Comparison of ENCODE assay signal across 1 cellular context in the genomic region with DNA sequence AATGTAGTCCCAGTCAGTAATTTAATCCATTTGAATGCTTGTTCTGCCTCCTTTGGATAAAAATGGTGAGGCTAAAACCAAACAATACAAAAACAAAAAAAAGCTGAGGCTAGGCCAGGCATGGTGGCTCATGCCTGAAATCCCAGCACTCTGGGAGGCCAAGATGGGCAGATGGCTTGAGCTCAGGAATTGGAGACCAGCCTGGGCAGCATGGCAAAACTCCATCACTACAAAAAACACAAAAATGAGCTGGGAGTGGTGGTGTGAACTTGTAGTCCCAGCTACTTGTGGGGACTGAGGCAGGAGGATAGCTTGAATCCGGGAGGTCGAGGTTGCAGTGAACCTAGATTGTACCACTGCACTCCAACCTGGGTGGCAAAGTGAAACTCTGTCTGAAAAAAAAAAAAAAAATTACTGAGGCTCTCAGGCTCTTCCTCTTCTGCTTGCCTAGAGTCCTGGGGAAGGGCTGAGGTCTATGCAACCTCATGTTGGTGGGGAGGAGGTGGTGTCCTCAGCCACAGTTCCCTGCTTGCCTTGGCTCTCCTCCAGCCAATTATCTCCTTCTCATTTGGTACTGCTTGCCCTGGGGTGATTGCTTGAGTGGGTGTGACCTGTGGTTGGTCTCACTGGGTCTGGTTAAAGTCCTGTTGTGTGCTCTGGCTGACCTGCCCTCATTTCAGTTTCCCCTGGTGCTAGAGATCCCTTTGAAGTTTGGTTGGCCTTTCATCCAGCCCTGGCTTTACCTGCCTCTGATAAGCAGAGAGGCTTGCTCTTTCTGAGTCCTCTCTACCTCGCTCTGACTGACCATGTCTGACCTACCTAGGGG.
TF ChIP-seq lines count a peak whose summit lies in the region.

No MANE protein-coding gene starts in this region.

TF ChIP-seq in HepG2, 621 proteins besides CTCF, POLR2A, EP300 and RAD21 (continued from another document and continues in another):
- TF ChIP-seq, protein P1, sequence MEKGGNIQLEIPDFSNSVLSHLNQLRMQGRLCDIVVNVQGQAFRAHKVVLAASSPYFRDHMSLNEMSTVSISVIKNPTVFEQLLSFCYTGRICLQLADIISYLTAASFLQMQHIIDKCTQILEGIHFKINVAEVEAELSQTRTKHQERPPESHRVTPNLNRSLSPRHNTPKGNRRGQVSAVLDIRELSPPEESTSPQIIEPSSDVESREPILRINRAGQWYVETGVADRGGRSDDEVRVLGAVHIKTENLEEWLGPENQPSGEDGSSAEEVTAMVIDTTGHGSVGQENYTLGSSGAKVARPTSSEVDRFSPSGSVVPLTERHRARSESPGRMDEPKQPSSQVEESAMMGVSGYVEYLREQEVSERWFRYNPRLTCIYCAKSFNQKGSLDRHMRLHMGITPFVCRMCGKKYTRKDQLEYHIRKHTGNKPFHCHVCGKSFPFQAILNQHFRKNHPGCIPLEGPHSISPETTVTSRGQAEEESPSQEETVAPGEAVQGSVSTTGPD (CRISPR knock-in tag; IDR thresholded peaks at IDR 0.05), result peak; percentile 97
- TF ChIP-seq, protein P2, sequence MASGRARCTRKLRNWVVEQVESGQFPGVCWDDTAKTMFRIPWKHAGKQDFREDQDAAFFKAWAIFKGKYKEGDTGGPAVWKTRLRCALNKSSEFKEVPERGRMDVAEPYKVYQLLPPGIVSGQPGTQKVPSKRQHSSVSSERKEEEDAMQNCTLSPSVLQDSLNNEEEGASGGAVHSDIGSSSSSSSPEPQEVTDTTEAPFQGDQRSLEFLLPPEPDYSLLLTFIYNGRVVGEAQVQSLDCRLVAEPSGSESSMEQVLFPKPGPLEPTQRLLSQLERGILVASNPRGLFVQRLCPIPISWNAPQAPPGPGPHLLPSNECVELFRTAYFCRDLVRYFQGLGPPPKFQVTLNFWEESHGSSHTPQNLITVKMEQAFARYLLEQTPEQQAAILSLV (CRISPR knock-in tag; IDR thresholded peaks at IDR 0.05; ENCODE audit: borderline replicate concordance), result no peak
- TF ChIP-seq SALL2 (CRISPR knock-in tag; IDR thresholded peaks at IDR 0.05), result no peak
- TF ChIP-seq ZNF782 (CRISPR knock-in tag; IDR thresholded peaks at IDR 0.05; ENCODE audit: borderline replicate concordance), result no peak
- no peak for TF ChIP-seq MEF2D (CRISPR knock-in tag; IDR thresholded peaks at IDR 0.05)
- TF ChIP-seq ZZZ3 (CRISPR knock-in tag; IDR thresholded peaks at IDR 0.05; ENCODE audit: borderline replicate concordance), result no peak
- TF ChIP-seq ZNF562 (CRISPR knock-in tag; IDR thresholded peaks at IDR 0.05; ENCODE audit: borderline replicate concordance), result no peak
- peak; percentile 90 for TF ChIP-seq TCF7 (IDR thresholded peaks at IDR 0.05; ENCODE audit: low read depth)
- no peak for TF ChIP-seq ASH2L (IDR thresholded peaks at IDR 0.05; ENCODE audit: insufficient read length, low read depth, low read length)
- TF ChIP-seq SAFB2 (CRISPR knock-in tag; IDR thresholded peaks at IDR 0.05; ENCODE audit: borderline replicate concordance, low read depth), result no peak
- no peak for TF ChIP-seq GATA4 (IDR thresholded peaks at IDR 0.05; ENCODE audit: borderline replicate concordance, low read depth)
- no peak for TF ChIP-seq KDM1A (CRISPR knock-in tag; IDR thresholded peaks at IDR 0.05)
- TF ChIP-seq, protein P3, sequence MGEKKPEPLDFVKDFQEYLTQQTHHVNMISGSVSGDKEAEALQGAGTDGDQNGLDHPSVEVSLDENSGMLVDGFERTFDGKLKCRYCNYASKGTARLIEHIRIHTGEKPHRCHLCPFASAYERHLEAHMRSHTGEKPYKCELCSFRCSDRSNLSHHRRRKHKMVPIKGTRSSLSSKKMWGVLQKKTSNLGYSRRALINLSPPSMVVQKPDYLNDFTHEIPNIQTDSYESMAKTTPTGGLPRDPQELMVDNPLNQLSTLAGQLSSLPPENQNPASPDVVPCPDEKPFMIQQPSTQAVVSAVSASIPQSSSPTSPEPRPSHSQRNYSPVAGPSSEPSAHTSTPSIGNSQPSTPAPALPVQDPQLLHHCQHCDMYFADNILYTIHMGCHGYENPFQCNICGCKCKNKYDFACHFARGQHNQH (CRISPR knock-in tag; IDR thresholded peaks at IDR 0.05), result peak; percentile 44; the same call in 1 of the 2 replicates
- no peak for TF ChIP-seq CCAR2 (optimal IDR thresholded peaks at IDR 0.05; ENCODE audit: low read depth, low read length)
- no peak for TF ChIP-seq PAWR (CRISPR knock-in tag; IDR thresholded peaks at IDR 0.05; ENCODE audit: borderline replicate concordance)
- TF ChIP-seq PHF21A (CRISPR knock-in tag; IDR thresholded peaks at IDR 0.05), result peak; percentile 89
- no peak for TF ChIP-seq ZNF724P (CRISPR knock-in tag; IDR thresholded peaks at IDR 0.05; ENCODE audit: borderline replicate concordance)
- TF ChIP-seq GATAD2A (CRISPR knock-in tag; IDR thresholded peaks at IDR 0.05), result peak; percentile 40; the same call in 1 of the 2 replicates
- TF ChIP-seq, protein P4, sequence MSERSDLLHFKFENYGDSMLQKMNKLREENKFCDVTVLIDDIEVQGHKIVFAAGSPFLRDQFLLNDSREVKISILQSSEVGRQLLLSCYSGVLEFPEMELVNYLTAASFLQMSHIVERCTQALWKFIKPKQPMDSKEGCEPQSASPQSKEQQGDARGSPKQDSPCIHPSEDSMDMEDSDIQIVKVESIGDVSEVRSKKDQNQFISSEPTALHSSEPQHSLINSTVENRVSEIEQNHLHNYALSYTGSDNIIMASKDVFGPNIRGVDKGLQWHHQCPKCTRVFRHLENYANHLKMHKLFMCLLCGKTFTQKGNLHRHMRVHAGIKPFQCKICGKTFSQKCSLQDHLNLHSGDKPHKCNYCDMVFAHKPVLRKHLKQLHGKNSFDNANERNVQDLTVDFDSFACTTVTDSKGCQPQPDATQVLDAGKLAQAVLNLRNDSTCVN (CRISPR knock-in tag; IDR thresholded peaks at IDR 0.05; ENCODE audit: borderline replicate concordance), result no peak
- 0 out of 2 replicates have a peak, but pooled peaks have one; percentile 50 for TF ChIP-seq RFXAP (CRISPR knock-in tag; IDR thresholded peaks at IDR 0.05; ENCODE audit: borderline replicate concordance)
- TF ChIP-seq ETV6 (CRISPR knock-in tag; conservative IDR thresholded peaks at IDR 0.05), result no peak
- TF ChIP-seq, protein P5, sequence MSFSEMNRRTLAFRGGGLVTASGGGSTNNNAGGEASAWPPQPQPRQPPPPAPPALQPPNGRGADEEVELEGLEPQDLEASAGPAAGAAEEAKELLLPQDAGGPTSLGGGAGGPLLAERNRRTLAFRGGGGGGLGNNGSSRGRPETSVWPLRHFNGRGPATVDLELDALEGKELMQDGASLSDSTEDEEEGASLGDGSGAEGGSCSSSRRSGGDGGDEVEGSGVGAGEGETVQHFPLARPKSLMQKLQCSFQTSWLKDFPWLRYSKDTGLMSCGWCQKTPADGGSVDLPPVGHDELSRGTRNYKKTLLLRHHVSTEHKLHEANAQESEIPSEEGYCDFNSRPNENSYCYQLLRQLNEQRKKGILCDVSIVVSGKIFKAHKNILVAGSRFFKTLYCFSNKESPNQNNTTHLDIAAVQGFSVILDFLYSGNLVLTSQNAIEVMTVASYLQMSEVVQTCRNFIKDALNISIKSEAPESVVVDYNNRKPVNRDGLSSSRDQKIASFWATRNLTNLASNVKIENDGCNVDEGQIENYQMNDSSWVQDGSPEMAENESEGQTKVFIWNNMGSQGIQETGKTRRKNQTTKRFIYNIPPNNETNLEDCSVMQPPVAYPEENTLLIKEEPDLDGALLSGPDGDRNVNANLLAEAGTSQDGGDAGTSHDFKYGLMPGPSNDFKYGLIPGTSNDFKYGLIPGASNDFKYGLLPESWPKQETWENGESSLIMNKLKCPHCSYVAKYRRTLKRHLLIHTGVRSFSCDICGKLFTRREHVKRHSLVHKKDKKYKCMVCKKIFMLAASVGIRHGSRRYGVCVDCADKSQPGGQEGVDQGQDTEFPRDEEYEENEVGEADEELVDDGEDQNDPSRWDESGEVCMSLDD (CRISPR knock-in tag; IDR thresholded peaks at IDR 0.05; ENCODE audit: borderline replicate concordance), result no peak
- peak; percentile 91; the same call in 1 of the 2 replicates for TF ChIP-seq ZNF292 (CRISPR knock-in tag; IDR thresholded peaks at IDR 0.05; ENCODE audit: borderline replicate concordance, low read depth)
- no peak for TF ChIP-seq ZNF496 (CRISPR knock-in tag; IDR thresholded peaks at IDR 0.05; ENCODE audit: insufficient replicate concordance)
- TF ChIP-seq RFX5 (IDR thresholded peaks at IDR 0.05; ENCODE audit: low read depth, low read length), result no peak
- TF ChIP-seq, protein P6, sequence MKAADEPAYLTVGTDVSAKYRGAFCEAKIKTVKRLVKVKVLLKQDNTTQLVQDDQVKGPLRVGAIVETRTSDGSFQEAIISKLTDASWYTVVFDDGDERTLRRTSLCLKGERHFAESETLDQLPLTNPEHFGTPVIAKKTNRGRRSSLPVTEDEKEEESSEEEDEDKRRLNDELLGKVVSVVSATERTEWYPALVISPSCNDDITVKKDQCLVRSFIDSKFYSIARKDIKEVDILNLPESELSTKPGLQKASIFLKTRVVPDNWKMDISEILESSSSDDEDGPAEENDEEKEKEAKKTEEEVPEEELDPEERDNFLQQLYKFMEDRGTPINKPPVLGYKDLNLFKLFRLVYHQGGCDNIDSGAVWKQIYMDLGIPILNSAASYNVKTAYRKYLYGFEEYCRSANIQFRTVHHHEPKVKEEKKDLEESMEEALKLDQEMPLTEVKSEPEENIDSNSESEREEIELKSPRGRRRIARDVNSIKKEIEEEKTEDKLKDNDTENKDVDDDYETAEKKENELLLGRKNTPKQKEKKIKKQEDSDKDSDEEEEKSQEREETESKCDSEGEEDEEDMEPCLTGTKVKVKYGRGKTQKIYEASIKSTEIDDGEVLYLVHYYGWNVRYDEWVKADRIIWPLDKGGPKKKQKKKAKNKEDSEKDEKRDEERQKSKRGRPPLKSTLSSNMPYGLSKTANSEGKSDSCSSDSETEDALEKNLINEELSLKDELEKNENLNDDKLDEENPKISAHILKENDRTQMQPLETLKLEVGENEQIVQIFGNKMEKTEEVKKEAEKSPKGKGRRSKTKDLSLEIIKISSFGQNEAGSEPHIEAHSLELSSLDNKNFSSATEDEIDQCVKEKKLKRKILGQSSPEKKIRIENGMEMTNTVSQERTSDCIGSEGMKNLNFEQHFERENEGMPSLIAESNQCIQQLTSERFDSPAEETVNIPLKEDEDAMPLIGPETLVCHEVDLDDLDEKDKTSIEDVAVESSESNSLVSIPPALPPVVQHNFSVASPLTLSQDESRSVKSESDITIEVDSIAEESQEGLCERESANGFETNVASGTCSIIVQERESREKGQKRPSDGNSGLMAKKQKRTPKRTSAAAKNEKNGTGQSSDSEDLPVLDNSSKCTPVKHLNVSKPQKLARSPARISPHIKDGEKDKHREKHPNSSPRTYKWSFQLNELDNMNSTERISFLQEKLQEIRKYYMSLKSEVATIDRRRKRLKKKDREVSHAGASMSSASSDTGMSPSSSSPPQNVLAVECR (CRISPR knock-in tag; IDR thresholded peaks at IDR 0.05; ENCODE audit: borderline replicate concordance), result peak; percentile 60; the same call in 1 of the 2 replicates
- TF ChIP-seq ZNF660 (CRISPR knock-in tag; IDR thresholded peaks at IDR 0.05; ENCODE audit: borderline replicate concordance, low read depth), result no peak
- TF ChIP-seq, protein P7, sequence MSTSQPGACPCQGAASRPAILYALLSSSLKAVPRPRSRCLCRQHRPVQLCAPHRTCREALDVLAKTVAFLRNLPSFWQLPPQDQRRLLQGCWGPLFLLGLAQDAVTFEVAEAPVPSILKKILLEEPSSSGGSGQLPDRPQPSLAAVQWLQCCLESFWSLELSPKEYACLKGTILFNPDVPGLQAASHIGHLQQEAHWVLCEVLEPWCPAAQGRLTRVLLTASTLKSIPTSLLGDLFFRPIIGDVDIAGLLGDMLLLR (CRISPR knock-in tag; IDR thresholded peaks at IDR 0.05), result no peak
- no peak for TF ChIP-seq ARNT (IDR thresholded peaks at IDR 0.05)
- TF ChIP-seq NCOA5 (CRISPR knock-in tag; IDR thresholded peaks at IDR 0.05), result no peak
- no peak for TF ChIP-seq TEAD3 (CRISPR knock-in tag; optimal IDR thresholded peaks at IDR 0.05; ENCODE audit: borderline replicate concordance)
- TF ChIP-seq KLF12 (CRISPR knock-in tag; IDR thresholded peaks at IDR 0.05; ENCODE audit: borderline replicate concordance), result no peak
- TF ChIP-seq MYNN (CRISPR knock-in tag; IDR thresholded peaks at IDR 0.05; ENCODE audit: low read depth), result no peak
- no peak for TF ChIP-seq ZNF296 (CRISPR knock-in tag; conservative IDR thresholded peaks at IDR 0.05)
- no peak for TF ChIP-seq SRY (CRISPR knock-in tag; IDR thresholded peaks at IDR 0.05)
- TF ChIP-seq, protein P8, sequence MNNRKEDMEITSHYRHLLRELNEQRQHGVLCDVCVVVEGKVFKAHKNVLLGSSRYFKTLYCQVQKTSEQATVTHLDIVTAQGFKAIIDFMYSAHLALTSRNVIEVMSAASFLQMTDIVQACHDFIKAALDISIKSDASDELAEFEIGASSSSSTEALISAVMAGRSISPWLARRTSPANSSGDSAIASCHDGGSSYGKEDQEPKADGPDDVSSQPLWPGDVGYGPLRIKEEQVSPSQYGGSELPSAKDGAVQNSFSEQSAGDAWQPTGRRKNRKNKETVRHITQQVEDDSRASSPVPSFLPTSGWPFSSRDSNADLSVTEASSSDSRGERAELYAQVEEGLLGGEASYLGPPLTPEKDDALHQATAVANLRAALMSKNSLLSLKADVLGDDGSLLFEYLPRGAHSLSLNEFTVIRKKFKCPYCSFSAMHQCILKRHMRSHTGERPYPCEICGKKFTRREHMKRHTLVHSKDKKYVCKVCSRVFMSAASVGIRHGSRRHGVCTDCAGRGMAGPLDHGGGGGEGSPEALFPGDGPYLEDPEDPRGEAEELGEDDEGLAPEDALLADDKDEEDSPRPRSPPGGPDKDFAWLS (CRISPR knock-in tag; IDR thresholded peaks at IDR 0.05; ENCODE audit: borderline replicate concordance), result no peak
- no peak for TF ChIP-seq DR1 (CRISPR knock-in tag; IDR thresholded peaks at IDR 0.05)
- no peak for TF ChIP-seq JUND (CRISPR knock-in tag; IDR thresholded peaks at IDR 0.05)
- no peak for TF ChIP-seq ZNF550 (CRISPR knock-in tag; IDR thresholded peaks at IDR 0.05; ENCODE audit: borderline replicate concordance)
- TF ChIP-seq, protein P9, sequence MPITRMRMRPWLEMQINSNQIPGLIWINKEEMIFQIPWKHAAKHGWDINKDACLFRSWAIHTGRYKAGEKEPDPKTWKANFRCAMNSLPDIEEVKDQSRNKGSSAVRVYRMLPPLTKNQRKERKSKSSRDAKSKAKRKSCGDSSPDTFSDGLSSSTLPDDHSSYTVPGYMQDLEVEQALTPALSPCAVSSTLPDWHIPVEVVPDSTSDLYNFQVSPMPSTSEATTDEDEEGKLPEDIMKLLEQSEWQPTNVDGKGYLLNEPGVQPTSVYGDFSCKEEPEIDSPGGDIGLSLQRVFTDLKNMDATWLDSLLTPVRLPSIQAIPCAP (CRISPR knock-in tag; IDR thresholded peaks at IDR 0.05; ENCODE audit: low read depth), result no peak
- 0 out of 2 replicates have a peak, but pooled peaks have one; percentile 58 for TF ChIP-seq ZNF792 (CRISPR knock-in tag; IDR thresholded peaks at IDR 0.05)
